25 cellular contexts compared by ENCODE assay signal in genomic region chr17:39012725-39013124, GRCh38. TPM values are rescaled to one million over a fixed set of nuclear protein-coding genes. Genes with fewer than 3 reads are reported as not detected.
DNase-seq lines count a peak whose midpoint lies in the region; ATAC-seq, FAIRE-seq and TF ChIP-seq lines count a peak whose summit lies in the region.
"Had no signal": no experiment of that assay in that cellular context is flagged by ENCODE, and none has a peak within 500 bp of the region (broad histone marks: within the 10 kb centered on the region; RNA-seq: fewer than 3 reads in every experiment).

No MANE protein-coding gene starts in this region.

- no peak for TF ChIP-seq RAD21 in H1 (IDR thresholded peaks at IDR 0.05 in 1 of 2, conservative IDR thresholded peaks at IDR 0.05 in 1 of 2; ENCODE audit: low read depth in 2 of 2, low read length in 2 of 2)

- H2AK5ac ChIP-seq in H1 (ENCODE audit: low read depth, low read length) = no peak overlapping the region
- no peak overlapping the region for H2AK5ac ChIP-seq in mesenchymal stem cell (ENCODE audit: low read length, severe bottlenecking)

- H3K9me2 ChIP-seq in GM23338 (ENCODE audit: insufficient read depth) (no peaks in the 10 kb centered on the region), Karpas-422 (replicated peaks; ENCODE audit: insufficient read depth, low read length) (no peaks in the 10 kb centered on the region)

- no peak for TF ChIP-seq CTCF in GM23338 (conservative IDR thresholded peaks at IDR 0.05; ENCODE audit: low read depth in 2 of 2)
- TF ChIP-seq CTCF in H1 (IDR thresholded peaks at IDR 0.05; ENCODE audit: control extremely low read depth in 1 of 3, insufficient read depth in 1 of 3, low read depth in 1 of 3, low read length in 3 of 3) = no peak

- H3K4me2 ChIP-seq in GM23338 = peak overlapping the region; percentile 79
- H3K4me2 ChIP-seq in Karpas-422 (ENCODE audit: low read depth, low read length, poor library complexity, severe bottlenecking) = no peak overlapping the region
- H3K4me2 ChIP-seq in H1 (ENCODE audit: insufficient read depth in 1 of 2, low read depth in 2 of 2, low read length in 2 of 2) = no peak overlapping the region; a peak in 2 of 4 replicates
- H3K4me2 ChIP-seq in mesenchymal stem cell (ENCODE audit: low read length, poor library complexity, severe bottlenecking) = no peak overlapping the region
- H3K4me2 ChIP-seq: A549; BLaER1 treated with 17β-estradiol and CSF1 and Interleukin-3, amounts not matched to agents 10 nM and 100 nM had no signal

- 84% methylated on average over 7 of the region's 7 CpGs; no CpG with 5 or more reads in 1 of the 2 experiments for WGBS in H1 (ENCODE audit: extremely low coverage in 1 of 2, insufficient coverage in 1 of 2, insufficient read length in 1 of 2, insufficient replicate concordance in 2 of 2, low coverage in 1 of 2, low lambda C conversion rate in 2 of 2, missing lambda C conversion rate in 1 of 2), 2 experiments
- WGBS in mesenchymal stem cell = 96% methylated on average over 6 of the region's 7 CpGs

- H3K79me1 ChIP-seq in H1 (ENCODE audit: low read depth, low read length) (no peaks in the 10 kb centered on the region), mesenchymal stem cell (replicated peaks; ENCODE audit: low read length, poor library complexity, severe bottlenecking) (no peaks in the 10 kb centered on the region)

- no peaks in the 10 kb centered on the region for H3K36me3 Mint-ChIP-seq in GM23338 (ENCODE audit: low read depth)
- H3K36me3 Mint-ChIP-seq: CD14-positive monocyte; CD8-positive, alpha-beta memory T cell had no signal

- peak overlapping the region; percentile 66; the same call in 1 of the 3 replicates for H3K4me3 Mint-ChIP-seq in GM23338
- H3K4me3 Mint-ChIP-seq: CD14-positive monocyte; CD4-positive, alpha-beta T cell; CD8-positive, alpha-beta memory T cell had no signal

- H3K56ac ChIP-seq in H1 (replicated peaks; ENCODE audit: insufficient read length, low read depth, low read length) = no peak overlapping the region

- H3K4ac ChIP-seq in H1 (replicated peaks; ENCODE audit: insufficient read length, low read depth, low read length) = no peak overlapping the region
- peak overlapping the region in 1 of 2 experiments; percentile 54 for H3K4ac ChIP-seq in mesenchymal stem cell (ENCODE audit: low read depth in 1 of 2, low read length in 2 of 2)

- no peak overlapping the region for H3K27ac ChIP-seq in GM23338 (ENCODE audit: low read depth)
- no peak overlapping the region for H3K27ac ChIP-seq in Karpas-422 (ENCODE audit: low read length)
- H3K27ac ChIP-seq in H1 (ENCODE audit: low read depth, low read length) = no peak overlapping the region
- no peak overlapping the region for H3K27ac ChIP-seq in mesenchymal stem cell (ENCODE audit: low read length, poor library complexity, severe bottlenecking)
- H3K27ac ChIP-seq: 22Rv1; A549; BLaER1 treated with 17β-estradiol and CSF1 and Interleukin-3, amounts not matched to agents 10 nM and 100 nM had no signal

- peaks cover 4% of the 10 kb centered on the region; the same call in 1 of the 3 replicates for H3K9me3 Mint-ChIP-seq in GM23338
- H3K9me3 Mint-ChIP-seq: CD4-positive, alpha-beta T cell had no signal

- no peak overlapping the region; the same call in 1 of the 2 replicates for H4K8ac ChIP-seq in H1 (ENCODE audit: extremely low read depth, insufficient read depth, low read length)
- no peak overlapping the region for H4K8ac ChIP-seq in mesenchymal stem cell (ENCODE audit: low read length)

- no peaks in the 10 kb centered on the region for H3K27me3 ChIP-seq in GM23338 (ENCODE audit: insufficient read depth)
- H3K27me3 ChIP-seq in Karpas-422 (ENCODE audit: low read length) = no peaks in the 10 kb centered on the region
- no peaks in the 10 kb centered on the region for H3K27me3 ChIP-seq in H1 (replicated peaks in 1 of 4; ENCODE audit: control insufficient read depth in 3 of 4, extremely low read depth in 1 of 4, insufficient read depth in 3 of 4, low read length in 3 of 4)
- H3K27me3 ChIP-seq in mesenchymal stem cell (ENCODE audit: control insufficient read depth in 1 of 2, insufficient read depth in 1 of 2, low read length in 2 of 2) = peaks cover 0 to 9% of the 10 kb centered on the region in 2 experiments
- H3K27me3 ChIP-seq: BE2C; BLaER1 treated with 17β-estradiol and CSF1 and Interleukin-3, amounts not matched to agents 10 nM and 100 nM had no signal

- H2BK20ac ChIP-seq in H1 (ENCODE audit: low read length) = 0 out of 2 replicates have a peak overlapping the region, but pooled peaks have one; percentile 80

- H3K23me2 ChIP-seq in H1 (ENCODE audit: low read depth, low read length) = 0 out of 2 replicates have a peak, but pooled peaks cover 3% of the 10 kb centered on the region

- no peak for FAIRE-seq in H1 (lab: Jason Lieb, UNC)
- FAIRE-seq: A549, D721Med, GM12878 had no signal

- H2BK120ac ChIP-seq in H1 (replicated peaks; ENCODE audit: low read depth, low read length) (no peak overlapping the region), mesenchymal stem cell (ENCODE audit: low read depth, low read length) (no peak overlapping the region)

- H2BK12ac ChIP-seq in H1 (ENCODE audit: low read depth, low read length) = no peak overlapping the region; the same call in 1 of the 2 replicates
- peak overlapping the region in 1 of 2 experiments; percentile 6 for H2BK12ac ChIP-seq in mesenchymal stem cell (ENCODE audit: low read length in 2 of 2)

- H3K79me2 ChIP-seq in GM23338 (replicated peaks; ENCODE audit: insufficient read depth) = no peaks in the 10 kb centered on the region
- no peaks in the 10 kb centered on the region for H3K79me2 ChIP-seq in Karpas-422 (ENCODE audit: low read length)
- no peaks in the 10 kb centered on the region for H3K79me2 ChIP-seq in H1 (ENCODE audit: control insufficient read depth in 1 of 2, insufficient read depth in 2 of 2, low read length in 2 of 2)

- H3K4me3 ChIP-seq in GM23338 (peak overlapping the region; percentile 50; the same call in 1 of the 2 replicates), Karpas-422 (ENCODE audit: low read length) (no peak overlapping the region), H1 (ENCODE audit: extremely low read depth in 1 of 4, insufficient read depth in 2 of 4, low read depth in 3 of 4, low read length in 4 of 4) (peak overlapping the region in 1 of 4 experiments; percentile 51; a peak in 1 of 8 replicates), mesenchymal stem cell (ENCODE audit: insufficient read depth in 1 of 2, low read depth in 1 of 2, low read length in 2 of 2) (no peak overlapping the region)
- H3K4me3 ChIP-seq: A549; BLaER1 treated with 17β-estradiol and CSF1 and Interleukin-3, amounts not matched to agents 10 nM and 100 nM; GM12878 had no signal

- H2BK5ac ChIP-seq in H1 (ENCODE audit: low read depth, low read length) = no peak overlapping the region
- no peak overlapping the region for H2BK5ac ChIP-seq in mesenchymal stem cell (ENCODE audit: low read depth, low read length, poor library complexity, severe bottlenecking)

- peaks cover 3% of the 10 kb centered on the region for H3K27me3 Mint-ChIP-seq in GM23338 (ENCODE audit: insufficient read depth, low read depth, poor library complexity)
- H3K27me3 Mint-ChIP-seq: CD4-positive, alpha-beta T cell had no signal

- H3K18ac ChIP-seq in H1 (ENCODE audit: extremely low read depth, low read length) (no peak overlapping the region), mesenchymal stem cell (ENCODE audit: low read depth in 1 of 2, low read length in 2 of 2) (no peak overlapping the region)

- H4K20me1 ChIP-seq in GM23338 (replicated peaks; ENCODE audit: insufficient read depth) = no peaks in the 10 kb centered on the region
- no peaks in the 10 kb centered on the region for H4K20me1 ChIP-seq in Karpas-422 (ENCODE audit: insufficient read depth, low read depth, low read length)
- no peaks in the 10 kb centered on the region for H4K20me1 ChIP-seq in H1 (replicated peaks in 1 of 2; ENCODE audit: control insufficient read depth in 1 of 2, insufficient read depth in 2 of 2, low read length in 2 of 2)
- H4K20me1 ChIP-seq: BLaER1 treated with 17β-estradiol and CSF1 and Interleukin-3, amounts not matched to agents 10 nM and 100 nM had no signal

- H3K4me1 Mint-ChIP-seq in GM23338 = peaks cover 14% of the 10 kb centered on the region; the same call in 2 of the 3 replicates

- no peaks in the 10 kb centered on the region for H3F3A ChIP-seq in GM23338 (replicated peaks; ENCODE audit: low read depth)

- no peak for TF ChIP-seq EP300 in H1 (IDR thresholded peaks at IDR 0.05; ENCODE audit: borderline replicate concordance in 1 of 2, low read depth in 2 of 2, low read length in 2 of 2)

- H3K9me3 ChIP-seq in Karpas-422 (ENCODE audit: low read length) (no peaks in the 10 kb centered on the region), H1 (ENCODE audit: insufficient read depth in 2 of 2, low read depth in 1 of 2, low read length in 1 of 2) (peaks cover 0 to 3% of the 10 kb centered on the region in 2 experiments; a peak in 1 of 4 replicates), mesenchymal stem cell (ENCODE audit: control insufficient read depth, low read length) (no peaks in the 10 kb centered on the region)
- H3K9me3 ChIP-seq: BE2C had no signal

- CTCF ChIA-PET in H1 (lab: Charles Lee; ENCODE audit: partially characterized antibody) = interaction anchor here (0.6 to 1.6 kb wide), 10 partner anchors 21 to 336 kb away, joined by 3 to 14 read pairs (median 3); no protein-coding TSS in a partner anchor

- DNase-seq in GM23338 (ENCODE audit: low spot score) = no peak
- peak; percentile 20 for DNase-seq in Karpas-422
- DNase-seq in H1 (ENCODE audit: low read depth in 1 of 2, low spot score in 2 of 2) = no peak
- DNase-seq in mesenchymal stem cell = no peak
- no peak for DNase-seq in medulla oblongata (ENCODE audit: extremely low spot score)
- no peak for DNase-seq in GM19240 (ENCODE audit: insufficient read length, low spot score)
- DNase-seq: ACHN; AML-193; BE2C; CD4-positive, alpha-beta T cell; CD8-positive, alpha-beta memory T cell; DMS 273 treated with DMSO at 0.1 percent for 48 hours; DMS79; EL; GDM1 had no signal

- POLR2A ChIA-PET in H1 (lab: Charles Lee; ENCODE audit: partially characterized antibody) = interaction anchor here (1.2 to 1.5 kb wide), 2 partner anchors 8 to 34 kb away, joined by 3 to 9 read pairs; no protein-coding TSS in a partner anchor

- H3K4me1 ChIP-seq in GM23338 (ENCODE audit: insufficient read depth) = peaks cover 16% of the 10 kb centered on the region
- no peaks in the 10 kb centered on the region for H3K4me1 ChIP-seq in Karpas-422 (ENCODE audit: low read length)
- H3K4me1 ChIP-seq in H1 (replicated peaks in 1 of 4; ENCODE audit: control insufficient read depth in 3 of 4, insufficient read depth in 4 of 4, low read length in 3 of 4) = peaks cover 0 to 4% (median 0%) of the 10 kb centered on the region in 4 experiments; a peak in 3 of 7 replicates
- H3K4me1 ChIP-seq in mesenchymal stem cell (ENCODE audit: control insufficient read depth, insufficient read depth, low read depth, low read length) = peaks cover 5% of the 10 kb centered on the region
- H3K4me1 ChIP-seq: BE2C had no signal

- no peak overlapping the region for H3K27ac Mint-ChIP-seq in GM23338
- H3K27ac Mint-ChIP-seq: CD14-positive monocyte; CD4-positive, alpha-beta T cell; CD8-positive, alpha-beta memory T cell had no signal

- H2BK15ac ChIP-seq in H1 (ENCODE audit: low read length) = no peak overlapping the region
- H2BK15ac ChIP-seq in mesenchymal stem cell (ENCODE audit: low read depth, poor library complexity, severe bottlenecking) = no peak overlapping the region

- H3K23ac ChIP-seq in H1 (ENCODE audit: insufficient read length) (no peak overlapping the region), mesenchymal stem cell (ENCODE audit: low read length in 2 of 2) (no peak overlapping the region)

- no peak for TF ChIP-seq POLR2A in H1 (IDR thresholded peaks at IDR 0.05; ENCODE audit: control extremely low read depth in 1 of 2, low read depth in 2 of 2, low read length in 2 of 2)

- H4K5ac ChIP-seq in H1 (ENCODE audit: insufficient read length, low read depth, low read length) = no peak overlapping the region

- no peak overlapping the region for H2AFZ ChIP-seq in GM23338
- no peak overlapping the region for H2AFZ ChIP-seq in Karpas-422 (ENCODE audit: low read length)
- no peak overlapping the region for H2AFZ ChIP-seq in H1 (ENCODE audit: low read length)
- no peak overlapping the region for H2AFZ ChIP-seq in mesenchymal stem cell (ENCODE audit: low read depth, low read length)

- no peak overlapping the region for H3K14ac ChIP-seq in H1 (ENCODE audit: insufficient read length)
- no peak overlapping the region for H3K14ac ChIP-seq in mesenchymal stem cell (ENCODE audit: low read length in 2 of 2)

- H3K9ac ChIP-seq in Karpas-422 (ENCODE audit: low read length) = no peak overlapping the region
- H3K9ac ChIP-seq in H1 (replicated peaks in 1 of 4; ENCODE audit: extremely low read depth in 1 of 4, low read depth in 3 of 4, low read length in 3 of 4) = no peak overlapping the region
- no peak overlapping the region for H3K9ac ChIP-seq in mesenchymal stem cell (ENCODE audit: low read length)
- H3K9ac ChIP-seq: BLaER1 treated with 17β-estradiol and CSF1 and Interleukin-3, amounts not matched to agents 10 nM and 100 nM had no signal

- H4K91ac ChIP-seq in H1 (replicated peaks; ENCODE audit: insufficient read length, low read length) = no peak overlapping the region
- H4K91ac ChIP-seq in mesenchymal stem cell (ENCODE audit: low read length) = peak overlapping the region; percentile 67

- ATAC-seq in GM23338 (no peak; the same call in 2 of the 3 replicates), GM18868 (IDR thresholded peaks at IDR 0.05; ENCODE audit: unreplicated experiment) (no peak)
- ATAC-seq: GM12878, HCT116 had no signal

- H3K36me3 ChIP-seq in GM23338 (ENCODE audit: insufficient read depth) (no peaks in the 10 kb centered on the region), Karpas-422 (ENCODE audit: insufficient read depth, low read length) (no peaks in the 10 kb centered on the region), H1 (ENCODE audit: control insufficient read depth in 2 of 4, insufficient read depth in 4 of 4, low read length in 3 of 4) (no peaks in the 10 kb centered on the region), mesenchymal stem cell (ENCODE audit: control insufficient read depth in 1 of 2, insufficient read depth in 2 of 2, low read depth in 1 of 2, low read length in 2 of 2) (no peaks in the 10 kb centered on the region)
- H3K36me3 ChIP-seq: BE2C; BLaER1 treated with 17β-estradiol and CSF1 and Interleukin-3, amounts not matched to agents 10 nM and 100 nM had no signal

RNA-seq across cellular contexts. Expression of gene FBXO47, which starts 45.5 kb away (rescaled TPM):
- not detected in 2 replicates for total RNA-seq in GM23338 (2014; rRNA removed; shearing (Covaris generic))
- polyA plus RNA-seq in GM23338 (2016; fragmentation: Nextera tagmentation; extraction: Ambion mirVana) = not detected in 2 replicates
- total RNA-seq in Karpas-422 (2014; rRNA removed; shearing (Covaris generic); ENCODE audit: low replicate concordance) = not detected in 2 replicates
- not detected in 2 replicates for total RNA-seq in H1 (2021; fragmentation: NEBNext Ultra II Directional; extraction: Animal tissue kit (Norgen Biotek cat#: 25700))
- polyA plus RNA-seq in H1 (2011; rRNA removed) = not detected in 2 replicates
- polyA plus RNA-seq in H1 (2011; cell fraction: cytosol; rRNA removed) = not detected
- polyA plus RNA-seq in H1 (2011; cell fraction: nucleus; rRNA removed) = not detected
- not detected in 4 replicates for polyA plus RNA-seq in H1 (2012, experiment 1 of 2)
- polyA plus RNA-seq in H1 (2012, experiment 2 of 2) = not detected
- 0.04 TPM for polyA plus RNA-seq in H1 (2013, experiment 1 of 2)
- not detected for polyA plus RNA-seq in H1 (2013, experiment 2 of 2)
- not detected in 2 replicates for polyA minus RNA-seq in H1 (2011; rRNA and poly(A)+ RNA removed)
- not detected for polyA minus RNA-seq in H1 (2011; cell fraction: cytosol; rRNA and poly(A)+ RNA removed)
- not detected for polyA minus RNA-seq in H1 (2011; cell fraction: nucleus; rRNA and poly(A)+ RNA removed)
- polyA plus RNA-seq in mesenchymal stem cell (2013, experiment 1 of 2) = not detected
- not detected for polyA plus RNA-seq in mesenchymal stem cell (2013, experiment 2 of 2)
- total RNA-seq: CD4-positive, alpha-beta T cell; CD8-positive, alpha-beta memory T cell; GM12878; H4; H9 had no signal
- polyA plus RNA-seq: CD14-positive monocyte; CD8-positive, alpha-beta memory T cell had no signal
